9 cellular contexts compared by ENCODE assay signal in genomic region chr19:40597329-40597838, GRCh38. TPM values are rescaled to one million over a fixed set of nuclear protein-coding genes. Genes with fewer than 3 reads are reported as not detected.
DNase-seq lines count a peak whose midpoint lies in the region; ATAC-seq, FAIRE-seq and TF ChIP-seq lines count a peak whose summit lies in the region.
"Had no signal": no experiment of that assay in that cellular context is flagged by ENCODE, and none has a peak within 500 bp of the region (broad histone marks: within the 10 kb centered on the region; RNA-seq: fewer than 3 reads in every experiment).

No MANE protein-coding gene starts in this region.

- H3K4ac ChIP-seq in H1 (replicated peaks; ENCODE audit: insufficient read length, low read depth, low read length): no peak overlapping the region

- peak in 1 of 5 donors; percentile 36 for DNase-seq in CD8-positive, alpha-beta memory T cell
- no peak for DNase-seq in H1 (ENCODE audit: low read depth in 1 of 2, low spot score in 2 of 2)
- DNase-seq in stimulated activated CD4-positive, alpha-beta T cell treated with anti-CD3 and anti-CD28 coated beads, Interleukin-4, amount 100 ng/mL, for 1 hour: no peak
- DNase-seq: hippocampal formation had no signal

- H3K4me1 ChIP-seq in CD8-positive, alpha-beta memory T cell (ENCODE audit: insufficient read depth, low read length): peaks cover 48% of the 10 kb centered on the region
- H3K4me1 ChIP-seq in Loucy (ENCODE audit: insufficient read depth, low read length, poor library complexity, severe bottlenecking) (peaks cover 29% of the 10 kb centered on the region), H1 (replicated peaks in 1 of 4; ENCODE audit: control insufficient read depth in 3 of 4, insufficient read depth in 4 of 4, low read length in 3 of 4) (peaks cover 0 to 24% (median 14%) of the 10 kb centered on the region in 4 experiments; a peak in 6 of 7 replicates), parathyroid adenoma (peaks cover 15% of the 10 kb centered on the region)

- no peak overlapping the region for H2BK120ac ChIP-seq in H1 (replicated peaks; ENCODE audit: low read depth, low read length)

- peaks cover 9% of the 10 kb centered on the region for H4K20me1 ChIP-seq in Loucy (ENCODE audit: insufficient read depth, low read length, poor library complexity, severe bottlenecking)
- peaks cover 3 to 6% of the 10 kb centered on the region in 2 experiments for H4K20me1 ChIP-seq in H1 (replicated peaks in 1 of 2; ENCODE audit: control insufficient read depth in 1 of 2, insufficient read depth in 2 of 2, low read length in 2 of 2)

- no peak overlapping the region for H4K5ac ChIP-seq in H1 (ENCODE audit: insufficient read length, low read depth, low read length)

- no peaks in the 10 kb centered on the region for H3K79me2 ChIP-seq in Loucy (ENCODE audit: insufficient read depth, low read length)
- no peaks in the 10 kb centered on the region for H3K79me2 ChIP-seq in H1 (ENCODE audit: control insufficient read depth in 1 of 2, insufficient read depth in 2 of 2, low read length in 2 of 2)
- no peaks in the 10 kb centered on the region for H3K79me2 ChIP-seq in parathyroid adenoma

- no peak for TF ChIP-seq EP300 in H1 (IDR thresholded peaks at IDR 0.05; ENCODE audit: borderline replicate concordance in 1 of 2, low read depth in 2 of 2, low read length in 2 of 2)

- peak overlapping the region; percentile 23 for H3K4me2 ChIP-seq in Loucy (ENCODE audit: low read depth, low read length, poor library complexity, severe bottlenecking)
- peak overlapping the region; percentile 17 to 92 for H3K4me2 ChIP-seq in H1 (ENCODE audit: insufficient read depth in 1 of 2, low read depth in 2 of 2, low read length in 2 of 2)
- H3K4me2 ChIP-seq in parathyroid adenoma (ENCODE audit: low read length): peak overlapping the region; percentile 77

- H3K27ac Mint-ChIP-seq in CD8-positive, alpha-beta memory T cell: peak overlapping the region in 1 of 8 donors; percentile 28

- H2AFZ ChIP-seq in Loucy (ENCODE audit: low read length) (no peak overlapping the region), H1 (ENCODE audit: low read length) (no peak overlapping the region), parathyroid adenoma (no peak overlapping the region)

- peak overlapping the region; percentile 28 for H3K4me3 ChIP-seq in CD8-positive, alpha-beta memory T cell (ENCODE audit: low read length)
- H3K4me3 ChIP-seq in Loucy (ENCODE audit: low read length, poor library complexity, severe bottlenecking) (peak overlapping the region; percentile 77), H1 (ENCODE audit: extremely low read depth in 1 of 4, insufficient read depth in 2 of 4, low read depth in 3 of 4, low read length in 4 of 4) (peak overlapping the region; percentile 34 to 66 (median 35)), parathyroid adenoma (ENCODE audit: low read depth, low read length) (peak overlapping the region; percentile 42)

- H3K9me3 Mint-ChIP-seq in CD8-positive, alpha-beta memory T cell: no peaks in the 10 kb centered on the region

- CTCF ChIA-PET in CD8-positive, alpha-beta memory T cell (lab: Charles Lee): interaction anchor here (1.5 kb wide), 1 partner anchor 71 kb away, joined by 3 read pairs; no protein-coding TSS in a partner anchor
- CTCF ChIA-PET in H1 (lab: Charles Lee; ENCODE audit: partially characterized antibody): interaction anchor here (1.3 to 4.2 kb wide), 4 partner anchors 20 to 56 kb away, joined by 3 to 35 read pairs (median 10); no protein-coding TSS in a partner anchor

- no peaks in the 10 kb centered on the region for H3K36me3 ChIP-seq in CD8-positive, alpha-beta memory T cell (ENCODE audit: insufficient read depth, low read length)
- H3K36me3 ChIP-seq in Loucy (ENCODE audit: insufficient read depth, low read length) (no peaks in the 10 kb centered on the region), H1 (ENCODE audit: control insufficient read depth in 2 of 4, insufficient read depth in 4 of 4, low read length in 3 of 4) (no peaks in the 10 kb centered on the region; a peak in 1 of 8 replicates), parathyroid adenoma (ENCODE audit: control insufficient read depth, insufficient read depth, low read length) (no peaks in the 10 kb centered on the region)

- H3K27me3 Mint-ChIP-seq in CD8-positive, alpha-beta memory T cell: peaks cover 32 to 39% of the 10 kb centered on the region in 2 donors

- WGBS in H1 (ENCODE audit: extremely low coverage in 1 of 2, insufficient coverage in 1 of 2, insufficient read length in 1 of 2, insufficient replicate concordance in 2 of 2, low coverage in 1 of 2, low lambda C conversion rate in 2 of 2, missing lambda C conversion rate in 1 of 2), 2 experiments: 18% methylated on average over 15 of the region's 18 CpGs; no CpG with 5 or more reads in 1 of the 2 experiments

- POLR2A ChIA-PET in CD8-positive, alpha-beta memory T cell (lab: Charles Lee): no interaction called here
- POLR2A ChIA-PET in H1 (lab: Charles Lee; ENCODE audit: partially characterized antibody): interaction anchor here (2.1 kb wide), 1 partner anchor 16 kb away, joined by 4 read pairs; no protein-coding TSS in a partner anchor

- H3K23me2 ChIP-seq in H1 (ENCODE audit: low read depth, low read length): peaks cover 16% of the 10 kb centered on the region; the same call in 1 of the 2 replicates

- no peak overlapping the region for H3K23ac ChIP-seq in H1 (ENCODE audit: insufficient read length)

- H2AK5ac ChIP-seq in H1 (ENCODE audit: low read depth, low read length): no peak overlapping the region

- no peak for FAIRE-seq in H1 (lab: Jason Lieb, UNC)

- peaks cover 40 to 54% (median 44%) of the 10 kb centered on the region in 3 donors for H3K4me1 Mint-ChIP-seq in CD8-positive, alpha-beta memory T cell

- ATAC-seq in GM18502 (IDR thresholded peaks at IDR 0.05; ENCODE audit: poor library complexity, unreplicated experiment) (no peak), GM18868 (IDR thresholded peaks at IDR 0.05; ENCODE audit: unreplicated experiment) (no peak), HG03571 (IDR thresholded peaks at IDR 0.05; ENCODE audit: unreplicated experiment) (no peak)

- H3K18ac ChIP-seq in H1 (ENCODE audit: extremely low read depth, low read length): no peak overlapping the region; the same call in none of the 2 replicates

- H2BK5ac ChIP-seq in H1 (ENCODE audit: low read depth, low read length): no peak overlapping the region

- no peak overlapping the region for H2BK12ac ChIP-seq in H1 (ENCODE audit: low read depth, low read length)

- H3K14ac ChIP-seq in H1 (ENCODE audit: insufficient read length): no peak overlapping the region

- peaks cover 42% of the 10 kb centered on the region for H3K27me3 ChIP-seq in CD8-positive, alpha-beta memory T cell (ENCODE audit: insufficient read depth, low read length, poor library complexity, severe bottlenecking)
- no peaks in the 10 kb centered on the region for H3K27me3 ChIP-seq in Loucy (ENCODE audit: insufficient read depth, low read length, poor library complexity, severe bottlenecking)
- H3K27me3 ChIP-seq in H1 (replicated peaks in 1 of 4; ENCODE audit: control insufficient read depth in 3 of 4, extremely low read depth in 1 of 4, insufficient read depth in 3 of 4, low read length in 3 of 4): peaks cover 19 to 47% (median 42%) of the 10 kb centered on the region in 4 experiments
- H3K27me3 ChIP-seq in parathyroid adenoma (ENCODE audit: control insufficient read depth, insufficient read depth, low read length): no peaks in the 10 kb centered on the region

- no peak overlapping the region for H4K91ac ChIP-seq in H1 (replicated peaks; ENCODE audit: insufficient read length, low read length)

- no peaks in the 10 kb centered on the region for H3F3A ChIP-seq in Loucy (ENCODE audit: low read depth)

- no peak overlapping the region for H3K56ac ChIP-seq in H1 (replicated peaks; ENCODE audit: insufficient read length, low read depth, low read length)

- TF ChIP-seq CTCF in Loucy (conservative IDR thresholded peaks at IDR 0.05; ENCODE audit: low read length) (no peak), H1 (IDR thresholded peaks at IDR 0.05; ENCODE audit: control extremely low read depth in 1 of 3, insufficient read depth in 1 of 3, low read depth in 1 of 3, low read length in 3 of 3) (no peak), parathyroid adenoma (IDR thresholded peaks at IDR 0.05) (no peak)

- no peak overlapping the region for H4K8ac ChIP-seq in H1 (ENCODE audit: extremely low read depth, insufficient read depth, low read length)

- no peaks in the 10 kb centered on the region for H3K9me2 ChIP-seq in Loucy (replicated peaks; ENCODE audit: low read depth, low read length)

- no peaks in the 10 kb centered on the region for H3K9me3 ChIP-seq in CD8-positive, alpha-beta memory T cell (ENCODE audit: low read length)
- H3K9me3 ChIP-seq in Loucy (ENCODE audit: insufficient read depth, low read depth, low read length) (no peaks in the 10 kb centered on the region), H1 (ENCODE audit: insufficient read depth in 2 of 2, low read depth in 1 of 2, low read length in 1 of 2) (no peaks in the 10 kb centered on the region), parathyroid adenoma (ENCODE audit: control insufficient read depth, low read length) (no peaks in the 10 kb centered on the region)

- H3K79me1 ChIP-seq in H1 (ENCODE audit: low read depth, low read length): no peaks in the 10 kb centered on the region

- H3K27ac ChIP-seq in CD8-positive, alpha-beta memory T cell (ENCODE audit: low read depth, low read length): peak overlapping the region; percentile 51
- no peak overlapping the region for H3K27ac ChIP-seq in H1 (ENCODE audit: low read depth, low read length)
- no peak overlapping the region for H3K27ac ChIP-seq in parathyroid adenoma

- no peak overlapping the region for H2BK15ac ChIP-seq in H1 (ENCODE audit: low read length)

- peak overlapping the region in 6 of 7 donors; percentile 10 to 83 (median 51) for H3K4me3 Mint-ChIP-seq in CD8-positive, alpha-beta memory T cell

- no peaks in the 10 kb centered on the region for H3K36me3 Mint-ChIP-seq in CD8-positive, alpha-beta memory T cell

- H3K9ac ChIP-seq in Loucy (ENCODE audit: low read depth, low read length, poor library complexity, severe bottlenecking) (peak overlapping the region; percentile 66), H1 (replicated peaks in 1 of 4; ENCODE audit: extremely low read depth in 1 of 4, low read depth in 3 of 4, low read length in 3 of 4) (no peak overlapping the region), parathyroid adenoma (no peak overlapping the region)

- H2BK20ac ChIP-seq in H1 (ENCODE audit: low read length): no peak overlapping the region

- no peak for TF ChIP-seq RAD21 in H1 (IDR thresholded peaks at IDR 0.05 in 1 of 2, conservative IDR thresholded peaks at IDR 0.05 in 1 of 2; ENCODE audit: low read depth in 2 of 2, low read length in 2 of 2)

- no peak for TF ChIP-seq POLR2A in H1 (IDR thresholded peaks at IDR 0.05; ENCODE audit: control extremely low read depth in 1 of 2, low read depth in 2 of 2, low read length in 2 of 2)

RNA-seq across cellular contexts. Expression of gene LTBP4, which starts 3.8 kb away (rescaled TPM):
- 100 to 1,000 TPM; 103 to 111 TPM for total RNA-seq in CD8-positive, alpha-beta memory T cell
- 40.0 TPM for polyA plus RNA-seq in CD8-positive, alpha-beta memory T cell
- total RNA-seq in H1 (2021; fragmentation: NEBNext Ultra II Directional; extraction: Animal tissue kit (Norgen Biotek cat#: 25700)): 75.3 and 77.1 TPM in 2 replicates
- 54.5 and 111 TPM in 2 replicates for polyA plus RNA-seq in H1 (2011; rRNA removed)
- 68.6 TPM for polyA plus RNA-seq in H1 (2011; cell fraction: cytosol; rRNA removed)
- 270 TPM for polyA plus RNA-seq in H1 (2011; cell fraction: nucleus; rRNA removed)
- 51.9 to 154 TPM (median 115 TPM) in 4 replicates for polyA plus RNA-seq in H1 (2012, experiment 1 of 2)
- 94.0 TPM for polyA plus RNA-seq in H1 (2012, experiment 2 of 2)
- polyA plus RNA-seq in H1 (2013, experiment 1 of 2): 67.1 TPM
- 56.9 TPM for polyA plus RNA-seq in H1 (2013, experiment 2 of 2)
- 21.2 and 23.9 TPM in 2 replicates for polyA minus RNA-seq in H1 (2011; rRNA and poly(A)+ RNA removed)
- 61.7 TPM for polyA minus RNA-seq in H1 (2011; cell fraction: cytosol; rRNA and poly(A)+ RNA removed)
- polyA minus RNA-seq in H1 (2011; cell fraction: nucleus; rRNA and poly(A)+ RNA removed): 58.2 TPM

RNA-seq across cellular contexts. Expression of gene SHKBP1, which starts 20.7 kb away (rescaled TPM):
- total RNA-seq in CD8-positive, alpha-beta memory T cell: 100 to 1,000 TPM; 103 to 104 TPM
- 159 TPM for polyA plus RNA-seq in CD8-positive, alpha-beta memory T cell
- 72.8 and 74.6 TPM in 2 replicates for total RNA-seq in H1 (2021; fragmentation: NEBNext Ultra II Directional; extraction: Animal tissue kit (Norgen Biotek cat#: 25700))
- polyA plus RNA-seq in H1 (2011; rRNA removed): 98.8 and 158 TPM in 2 replicates
- 81.1 TPM for polyA plus RNA-seq in H1 (2011; cell fraction: cytosol; rRNA removed)
- 207 TPM for polyA plus RNA-seq in H1 (2011; cell fraction: nucleus; rRNA removed)
- 79.8 to 106 TPM (median 102 TPM) in 4 replicates for polyA plus RNA-seq in H1 (2012, experiment 1 of 2)
- polyA plus RNA-seq in H1 (2012, experiment 2 of 2): 95.8 TPM
- 79.2 TPM for polyA plus RNA-seq in H1 (2013, experiment 1 of 2)
- polyA plus RNA-seq in H1 (2013, experiment 2 of 2): 73.3 TPM
- 44.1 and 59.2 TPM in 2 replicates for polyA minus RNA-seq in H1 (2011; rRNA and poly(A)+ RNA removed)
- polyA minus RNA-seq in H1 (2011; cell fraction: cytosol; rRNA and poly(A)+ RNA removed): 83.1 TPM
- 68.1 TPM for polyA minus RNA-seq in H1 (2011; cell fraction: nucleus; rRNA and poly(A)+ RNA removed)

Comparison
In these comparisons a context has a peak if more than half of its experiments do, and no peak if none do; other contexts are left out.
1. H3K4me2 ChIP-seq: peak in every context shown above with its lines; median percentile 77 in parathyroid adenoma; 54 in H1; 23 in Loucy.